ENCODE assay signal across 8 cellular contexts in the genomic region with DNA sequence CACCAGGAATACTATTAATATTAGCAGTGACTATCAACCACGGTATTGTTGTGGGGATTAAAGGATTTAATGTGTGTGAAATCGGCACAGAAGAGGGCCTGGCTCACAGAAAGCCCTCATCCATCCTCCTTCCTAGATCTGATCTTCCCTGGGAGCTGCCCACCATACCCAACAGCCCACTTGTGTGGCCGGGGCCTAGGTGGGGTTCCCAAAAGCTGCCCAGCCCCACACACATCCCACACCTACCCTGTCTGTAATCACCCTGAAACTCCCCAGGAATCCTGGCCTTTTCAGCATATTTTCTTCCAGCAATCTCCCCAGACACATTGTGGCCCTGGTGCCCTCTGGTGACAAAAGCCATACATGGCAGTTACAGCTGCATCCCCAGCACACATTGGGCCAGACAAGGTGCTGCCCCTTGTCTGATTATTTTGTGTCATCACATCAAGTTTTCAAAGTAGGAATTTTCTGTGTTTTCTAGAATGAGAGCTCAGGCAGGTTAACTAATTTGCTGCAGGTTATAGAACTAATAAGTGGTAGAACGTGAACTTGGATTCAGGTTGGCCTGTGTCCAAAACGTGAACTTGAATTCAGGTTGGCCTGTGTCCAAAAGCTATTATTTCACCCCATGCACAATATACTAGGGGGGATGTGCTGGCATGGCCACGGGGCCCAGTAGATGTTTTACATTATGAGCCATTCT. TPM values are rescaled to one million over a fixed set of nuclear protein-coding genes. Genes with fewer than 3 reads are reported as not detected.
DNase-seq lines count a peak whose midpoint lies in the region; ATAC-seq and TF ChIP-seq lines count a peak whose summit lies in the region.

No MANE protein-coding gene starts in this region.

- TF ChIP-seq POLR2A in NB4 (IDR thresholded peaks at IDR 0.05; ENCODE audit: extremely low read depth, insufficient read length) (no peak), adrenal gland (IDR thresholded peaks at IDR 0.05) (no peak)

- no peaks in the 10 kb centered on the region for H3K36me3 ChIP-seq in adrenal gland (replicated peaks in 1 of 2)

- intact Hi-C loops in adrenal gland (cut with DNase I): loop anchor here (5.0 to 10.0 kb wide), 2 partner anchors 34 to 512 kb away; no protein-coding TSS in a partner anchor
- intact Hi-C loops in left cardiac atrium (cut with DNase I): loop anchor here in 1 of 2 donors (5.0 kb wide), 2 partner anchors 34 to 509 kb away; no protein-coding TSS in a partner anchor

- ATAC-seq in left cardiac atrium: peak; percentile 72 to 74
- no peak for ATAC-seq in HG02973 (IDR thresholded peaks at IDR 0.05; ENCODE audit: unreplicated experiment)
- no peak for ATAC-seq in HG03432 (IDR thresholded peaks at IDR 0.05; ENCODE audit: unreplicated experiment)

- 9 to 14% (median 11%) methylated on average over 6 of the region's 6 CpGs for WGBS in adrenal gland, 4 donors

- H3K9me3 ChIP-seq in adrenal gland (replicated peaks in 1 of 3): no peaks in the 10 kb centered on the region

- H3K4me3 ChIP-seq in NB4 (ENCODE audit: low read depth, low read length) (no peak overlapping the region), adrenal gland (no peak overlapping the region)

- H3K4me1 ChIP-seq in adrenal gland (replicated peaks in 1 of 2): peaks cover 21 to 29% of the 10 kb centered on the region in 2 donors

- no peaks in the 10 kb centered on the region for H3K27me3 ChIP-seq in adrenal gland

- peak overlapping the region in 4 of 5 donors; percentile 43 to 86 (median 69) for H3K27ac ChIP-seq in adrenal gland

- TF ChIP-seq CTCF in NB4 (IDR thresholded peaks at IDR 0.05; ENCODE audit: low read depth, low read length): peak; percentile 89
- TF ChIP-seq CTCF in adrenal gland (IDR thresholded peaks at IDR 0.05): peak; percentile 57 to 92 (median 84)

- DNase-seq in GM03348 (ENCODE audit: low spot score) (peak; percentile 76), NB4 (ENCODE audit: low read depth) (peak; percentile 69), T follicular helper cell (ENCODE audit: low read depth) (peak; percentile 53), adrenal gland (peak; percentile 80 to 91 (median 86)), left cardiac atrium (peak; percentile 68), retina (peak; percentile 79)

RNA-seq across cellular contexts. Expression of a gene that starts 5.3 kb away (rescaled TPM):
- total RNA-seq in adrenal gland (100 to 1,000 TPM in 1 of 8 donors, 10 to 100 TPM in 7; 11.9 to 198 (median 23.5) TPM), left cardiac atrium (1 to 10 TPM; 1.3 to 3.1 TPM)
- polyA plus RNA-seq in adrenal gland: 10 to 100 TPM; 11.8 to 77.2 (median 27.6) TPM

RNA-seq across cellular contexts. Expression of a gene that starts 45.2 kb away (rescaled TPM):
- total RNA-seq in adrenal gland: 10 to 100 TPM in 5 of 8 donors, 1 to 10 TPM in 3; 5.8 to 16.8 (median 11.7) TPM
- polyA plus RNA-seq in adrenal gland: 10 to 100 TPM in 2 of 3 donors, 1 to 10 TPM in 1; 3.1 to 53.5 (median 52.5) TPM
- 1 to 10 TPM; 1.8 to 2.2 TPM for total RNA-seq in left cardiac atrium

RNA-seq across cellular contexts. Expression of a gene that starts 57.5 kb away (rescaled TPM):
- total RNA-seq in adrenal gland (10 to 100 TPM; 18.8 to 47.9 (median 28.0) TPM), left cardiac atrium (10 to 100 TPM; 35.5 to 44.2 TPM)
- 10 to 100 TPM; 18.2 to 34.3 (median 24.1) TPM for polyA plus RNA-seq in adrenal gland

Comparison
In these comparisons a context has a peak if more than half of its experiments do, and no peak if none do; other contexts are left out.
1. ATAC-seq: peak in left cardiac atrium (2 of 2); none in HG02973 (single experiment) and HG03432 (single experiment).
2. Peak in every context shown above with its lines, with median percentiles within 50 percentile points of each other: DNase-seq.